In the genomic region with DNA sequence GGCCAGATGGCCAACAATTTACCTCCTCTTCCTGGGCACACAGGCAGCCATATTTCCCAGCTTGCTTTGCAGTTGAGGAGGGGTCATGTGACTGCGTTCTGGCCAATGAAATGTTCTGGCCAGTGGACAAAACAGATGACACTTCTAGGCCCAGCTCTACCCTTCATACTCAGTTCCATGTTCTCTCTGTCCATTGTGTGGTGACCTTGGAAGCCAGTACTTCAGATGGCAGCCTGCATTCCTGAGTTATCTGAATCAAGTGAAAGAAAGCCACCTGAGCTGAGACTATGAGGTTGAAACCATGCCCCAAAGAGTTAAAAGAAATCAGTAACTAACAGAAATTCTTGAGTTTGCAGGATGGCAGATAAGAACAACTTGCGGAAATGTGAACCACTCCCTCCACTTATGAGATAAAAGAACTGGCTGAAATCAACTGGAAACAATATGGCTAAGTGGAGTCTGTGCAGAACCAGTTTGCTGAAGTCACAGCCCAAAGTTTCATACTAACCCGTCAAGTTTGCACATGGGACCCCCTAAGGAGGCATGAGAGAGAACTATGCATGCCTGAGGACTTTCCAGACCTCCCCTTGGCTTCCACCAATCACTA, we compare ENCODE assay signal across 1 cellular context.
TF ChIP-seq lines count a peak whose summit lies in the region.

No MANE protein-coding gene starts in this region.

TF ChIP-seq in K562, 482 proteins besides CTCF, POLR2A, EP300 and RAD21 (continued from another document and continues in another):
- TF ChIP-seq, protein P1, sequence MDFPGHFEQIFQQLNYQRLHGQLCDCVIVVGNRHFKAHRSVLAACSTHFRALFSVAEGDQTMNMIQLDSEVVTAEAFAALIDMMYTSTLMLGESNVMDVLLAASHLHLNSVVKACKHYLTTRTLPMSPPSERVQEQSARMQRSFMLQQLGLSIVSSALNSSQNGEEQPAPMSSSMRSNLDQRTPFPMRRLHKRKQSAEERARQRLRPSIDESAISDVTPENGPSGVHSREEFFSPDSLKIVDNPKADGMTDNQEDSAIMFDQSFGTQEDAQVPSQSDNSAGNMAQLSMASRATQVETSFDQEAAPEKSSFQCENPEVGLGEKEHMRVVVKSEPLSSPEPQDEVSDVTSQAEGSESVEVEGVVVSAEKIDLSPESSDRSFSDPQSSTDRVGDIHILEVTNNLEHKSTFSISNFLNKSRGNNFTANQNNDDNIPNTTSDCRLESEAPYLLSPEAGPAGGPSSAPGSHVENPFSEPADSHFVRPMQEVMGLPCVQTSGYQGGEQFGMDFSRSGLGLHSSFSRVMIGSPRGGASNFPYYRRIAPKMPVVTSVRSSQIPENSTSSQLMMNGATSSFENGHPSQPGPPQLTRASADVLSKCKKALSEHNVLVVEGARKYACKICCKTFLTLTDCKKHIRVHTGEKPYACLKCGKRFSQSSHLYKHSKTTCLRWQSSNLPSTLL (IDR thresholded peaks at IDR 0.05) = no peak
- TF ChIP-seq ARID1B (IDR thresholded peaks at IDR 0.05) (peak; percentile 97), PCBP2 (IDR thresholded peaks at IDR 0.05; ENCODE audit: low read depth, low read length, poor library complexity, severe bottlenecking) (no peak), GTF2F1 (IDR thresholded peaks at IDR 0.05; ENCODE audit: low read depth, low read length) (no peak), KDM1A (IDR thresholded peaks at IDR 0.05) (peak; percentile 97 to 98), ATF1 (CRISPR knock-in tag; IDR thresholded peaks at IDR 0.05) (no peak), ATF1 (tag; IDR thresholded peaks at IDR 0.05) (peak; percentile 71), ZNF766 (CRISPR knock-in tag; conservative IDR thresholded peaks at IDR 0.05) (peak; percentile 89), PHF21A (IDR thresholded peaks at IDR 0.05; ENCODE audit: borderline replicate concordance, low read depth) (no peak), GABPB1 (CRISPR knock-in tag; IDR thresholded peaks at IDR 0.05) (peak; percentile 50; the same call in 1 of the 2 replicates), PTRF (tag; IDR thresholded peaks at IDR 0.05) (peak; percentile 57; the same call in 1 of the 2 replicates), NFE2L1 (tag; IDR thresholded peaks at IDR 0.05; ENCODE audit: borderline replicate concordance, low read depth) (no peak), PRMT5 (CRISPR knock-in tag; IDR thresholded peaks at IDR 0.05) (no peak), GATAD2B (IDR thresholded peaks at IDR 0.05; ENCODE audit: borderline replicate concordance) (peak; percentile 89), PHF20 (IDR thresholded peaks at IDR 0.05; ENCODE audit: partially characterized antibody) (peak; percentile 60), NFIC (IDR thresholded peaks at IDR 0.05) (peak; percentile 91), ZNF583 (CRISPR knock-in tag; IDR thresholded peaks at IDR 0.05) (0 out of 2 replicates have a peak, but pooled peaks have one; percentile 50), SMARCA4 (IDR thresholded peaks at IDR 0.05) (peak; percentile 94), ZNF121 (CRISPR knock-in tag; conservative IDR thresholded peaks at IDR 0.05) (no peak), CBFA2T2 (conservative IDR thresholded peaks at IDR 0.05) (peak; percentile 98), MEF2D (tag; conservative IDR thresholded peaks at IDR 0.05; ENCODE audit: low read depth) (peak; percentile 69; the same call in 1 of the 2 replicates), ZNF165 (CRISPR knock-in tag; IDR thresholded peaks at IDR 0.05; ENCODE audit: borderline replicate concordance) (no peak), ZNF143 (CRISPR knock-in tag; IDR thresholded peaks at IDR 0.05) (peak; percentile 74), ZNF551 (CRISPR knock-in tag; IDR thresholded peaks at IDR 0.05) (no peak), ESRRA (IDR thresholded peaks at IDR 0.05; ENCODE audit: borderline replicate concordance, low read depth) (peak; percentile 88), GABPA (tag; conservative IDR thresholded peaks at IDR 0.05; ENCODE audit: low read depth) (peak; percentile 46), SREBF2 (CRISPR knock-in tag; IDR thresholded peaks at IDR 0.05) (no peak), NR2C2 (CRISPR knock-in tag; IDR thresholded peaks at IDR 0.05) (no peak), NR2C2 (tag; IDR thresholded peaks at IDR 0.05) (peak; percentile 58)
- TF ChIP-seq, protein P2, sequence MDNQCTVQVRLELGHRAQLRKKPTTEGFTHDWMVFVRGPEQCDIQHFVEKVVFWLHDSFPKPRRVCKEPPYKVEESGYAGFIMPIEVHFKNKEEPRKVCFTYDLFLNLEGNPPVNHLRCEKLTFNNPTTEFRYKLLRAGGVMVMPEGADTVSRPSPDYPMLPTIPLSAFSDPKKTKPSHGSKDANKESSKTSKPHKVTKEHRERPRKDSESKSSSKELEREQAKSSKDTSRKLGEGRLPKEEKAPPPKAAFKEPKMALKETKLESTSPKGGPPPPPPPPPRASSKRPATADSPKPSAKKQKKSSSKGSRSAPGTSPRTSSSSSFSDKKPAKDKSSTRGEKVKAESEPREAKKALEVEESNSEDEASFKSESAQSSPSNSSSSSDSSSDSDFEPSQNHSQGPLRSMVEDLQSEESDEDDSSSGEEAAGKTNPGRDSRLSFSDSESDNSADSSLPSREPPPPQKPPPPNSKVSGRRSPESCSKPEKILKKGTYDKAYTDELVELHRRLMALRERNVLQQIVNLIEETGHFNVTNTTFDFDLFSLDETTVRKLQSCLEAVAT (IDR thresholded peaks at IDR 0.05) = peak; percentile 16 to 56; a peak in 1 of 4 replicates
- TF ChIP-seq, protein P3, sequence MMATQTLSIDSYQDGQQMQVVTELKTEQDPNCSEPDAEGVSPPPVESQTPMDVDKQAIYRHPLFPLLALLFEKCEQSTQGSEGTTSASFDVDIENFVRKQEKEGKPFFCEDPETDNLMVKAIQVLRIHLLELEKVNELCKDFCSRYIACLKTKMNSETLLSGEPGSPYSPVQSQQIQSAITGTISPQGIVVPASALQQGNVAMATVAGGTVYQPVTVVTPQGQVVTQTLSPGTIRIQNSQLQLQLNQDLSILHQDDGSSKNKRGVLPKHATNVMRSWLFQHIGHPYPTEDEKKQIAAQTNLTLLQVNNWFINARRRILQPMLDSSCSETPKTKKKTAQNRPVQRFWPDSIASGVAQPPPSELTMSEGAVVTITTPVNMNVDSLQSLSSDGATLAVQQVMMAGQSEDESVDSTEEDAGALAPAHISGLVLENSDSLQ (IDR thresholded peaks at IDR 0.05) = peak; percentile 9; the same call in 1 of the 2 replicates
- TF ChIP-seq, protein P4, sequence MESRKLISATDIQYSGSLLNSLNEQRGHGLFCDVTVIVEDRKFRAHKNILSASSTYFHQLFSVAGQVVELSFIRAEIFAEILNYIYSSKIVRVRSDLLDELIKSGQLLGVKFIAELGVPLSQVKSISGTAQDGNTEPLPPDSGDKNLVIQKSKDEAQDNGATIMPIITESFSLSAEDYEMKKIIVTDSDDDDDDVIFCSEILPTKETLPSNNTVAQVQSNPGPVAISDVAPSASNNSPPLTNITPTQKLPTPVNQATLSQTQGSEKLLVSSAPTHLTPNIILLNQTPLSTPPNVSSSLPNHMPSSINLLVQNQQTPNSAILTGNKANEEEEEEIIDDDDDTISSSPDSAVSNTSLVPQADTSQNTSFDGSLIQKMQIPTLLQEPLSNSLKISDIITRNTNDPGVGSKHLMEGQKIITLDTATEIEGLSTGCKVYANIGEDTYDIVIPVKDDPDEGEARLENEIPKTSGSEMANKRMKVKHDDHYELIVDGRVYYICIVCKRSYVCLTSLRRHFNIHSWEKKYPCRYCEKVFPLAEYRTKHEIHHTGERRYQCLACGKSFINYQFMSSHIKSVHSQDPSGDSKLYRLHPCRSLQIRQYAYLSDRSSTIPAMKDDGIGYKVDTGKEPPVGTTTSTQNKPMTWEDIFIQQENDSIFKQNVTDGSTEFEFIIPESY (CRISPR knock-in tag; IDR thresholded peaks at IDR 0.05) = peak; percentile 36; the same call in 1 of the 2 replicates
- TF ChIP-seq, protein P5, sequence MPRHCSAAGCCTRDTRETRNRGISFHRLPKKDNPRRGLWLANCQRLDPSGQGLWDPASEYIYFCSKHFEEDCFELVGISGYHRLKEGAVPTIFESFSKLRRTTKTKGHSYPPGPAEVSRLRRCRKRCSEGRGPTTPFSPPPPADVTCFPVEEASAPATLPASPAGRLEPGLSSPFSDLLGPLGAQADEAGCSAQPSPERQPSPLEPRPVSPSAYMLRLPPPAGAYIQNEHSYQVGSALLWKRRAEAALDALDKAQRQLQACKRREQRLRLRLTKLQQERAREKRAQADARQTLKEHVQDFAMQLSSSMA (CRISPR knock-in tag; IDR thresholded peaks at IDR 0.05) = 0 out of 2 replicates have a peak, but pooled peaks have one; percentile 44
- TF ChIP-seq, protein P6, sequence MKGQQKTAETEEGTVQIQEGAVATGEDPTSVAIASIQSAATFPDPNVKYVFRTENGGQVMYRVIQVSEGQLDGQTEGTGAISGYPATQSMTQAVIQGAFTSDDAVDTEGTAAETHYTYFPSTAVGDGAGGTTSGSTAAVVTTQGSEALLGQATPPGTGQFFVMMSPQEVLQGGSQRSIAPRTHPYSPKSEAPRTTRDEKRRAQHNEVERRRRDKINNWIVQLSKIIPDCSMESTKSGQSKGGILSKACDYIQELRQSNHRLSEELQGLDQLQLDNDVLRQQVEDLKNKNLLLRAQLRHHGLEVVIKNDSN (CRISPR knock-in tag; IDR thresholded peaks at IDR 0.05) = peak; percentile 94
- TF ChIP-seq, protein P7, sequence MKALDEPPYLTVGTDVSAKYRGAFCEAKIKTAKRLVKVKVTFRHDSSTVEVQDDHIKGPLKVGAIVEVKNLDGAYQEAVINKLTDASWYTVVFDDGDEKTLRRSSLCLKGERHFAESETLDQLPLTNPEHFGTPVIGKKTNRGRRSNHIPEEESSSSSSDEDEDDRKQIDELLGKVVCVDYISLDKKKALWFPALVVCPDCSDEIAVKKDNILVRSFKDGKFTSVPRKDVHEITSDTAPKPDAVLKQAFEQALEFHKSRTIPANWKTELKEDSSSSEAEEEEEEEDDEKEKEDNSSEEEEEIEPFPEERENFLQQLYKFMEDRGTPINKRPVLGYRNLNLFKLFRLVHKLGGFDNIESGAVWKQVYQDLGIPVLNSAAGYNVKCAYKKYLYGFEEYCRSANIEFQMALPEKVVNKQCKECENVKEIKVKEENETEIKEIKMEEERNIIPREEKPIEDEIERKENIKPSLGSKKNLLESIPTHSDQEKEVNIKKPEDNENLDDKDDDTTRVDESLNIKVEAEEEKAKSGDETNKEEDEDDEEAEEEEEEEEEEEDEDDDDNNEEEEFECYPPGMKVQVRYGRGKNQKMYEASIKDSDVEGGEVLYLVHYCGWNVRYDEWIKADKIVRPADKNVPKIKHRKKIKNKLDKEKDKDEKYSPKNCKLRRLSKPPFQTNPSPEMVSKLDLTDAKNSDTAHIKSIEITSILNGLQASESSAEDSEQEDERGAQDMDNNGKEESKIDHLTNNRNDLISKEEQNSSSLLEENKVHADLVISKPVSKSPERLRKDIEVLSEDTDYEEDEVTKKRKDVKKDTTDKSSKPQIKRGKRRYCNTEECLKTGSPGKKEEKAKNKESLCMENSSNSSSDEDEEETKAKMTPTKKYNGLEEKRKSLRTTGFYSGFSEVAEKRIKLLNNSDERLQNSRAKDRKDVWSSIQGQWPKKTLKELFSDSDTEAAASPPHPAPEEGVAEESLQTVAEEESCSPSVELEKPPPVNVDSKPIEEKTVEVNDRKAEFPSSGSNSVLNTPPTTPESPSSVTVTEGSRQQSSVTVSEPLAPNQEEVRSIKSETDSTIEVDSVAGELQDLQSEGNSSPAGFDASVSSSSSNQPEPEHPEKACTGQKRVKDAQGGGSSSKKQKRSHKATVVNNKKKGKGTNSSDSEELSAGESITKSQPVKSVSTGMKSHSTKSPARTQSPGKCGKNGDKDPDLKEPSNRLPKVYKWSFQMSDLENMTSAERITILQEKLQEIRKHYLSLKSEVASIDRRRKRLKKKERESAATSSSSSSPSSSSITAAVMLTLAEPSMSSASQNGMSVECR (CRISPR knock-in tag; IDR thresholded peaks at IDR 0.05) = no peak
- TF ChIP-seq, protein P8, sequence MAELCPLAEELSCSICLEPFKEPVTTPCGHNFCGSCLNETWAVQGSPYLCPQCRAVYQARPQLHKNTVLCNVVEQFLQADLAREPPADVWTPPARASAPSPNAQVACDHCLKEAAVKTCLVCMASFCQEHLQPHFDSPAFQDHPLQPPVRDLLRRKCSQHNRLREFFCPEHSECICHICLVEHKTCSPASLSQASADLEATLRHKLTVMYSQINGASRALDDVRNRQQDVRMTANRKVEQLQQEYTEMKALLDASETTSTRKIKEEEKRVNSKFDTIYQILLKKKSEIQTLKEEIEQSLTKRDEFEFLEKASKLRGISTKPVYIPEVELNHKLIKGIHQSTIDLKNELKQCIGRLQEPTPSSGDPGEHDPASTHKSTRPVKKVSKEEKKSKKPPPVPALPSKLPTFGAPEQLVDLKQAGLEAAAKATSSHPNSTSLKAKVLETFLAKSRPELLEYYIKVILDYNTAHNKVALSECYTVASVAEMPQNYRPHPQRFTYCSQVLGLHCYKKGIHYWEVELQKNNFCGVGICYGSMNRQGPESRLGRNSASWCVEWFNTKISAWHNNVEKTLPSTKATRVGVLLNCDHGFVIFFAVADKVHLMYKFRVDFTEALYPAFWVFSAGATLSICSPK (IDR thresholded peaks at IDR 0.05; ENCODE audit: borderline replicate concordance) = no peak
- TF ChIP-seq, protein P9, sequence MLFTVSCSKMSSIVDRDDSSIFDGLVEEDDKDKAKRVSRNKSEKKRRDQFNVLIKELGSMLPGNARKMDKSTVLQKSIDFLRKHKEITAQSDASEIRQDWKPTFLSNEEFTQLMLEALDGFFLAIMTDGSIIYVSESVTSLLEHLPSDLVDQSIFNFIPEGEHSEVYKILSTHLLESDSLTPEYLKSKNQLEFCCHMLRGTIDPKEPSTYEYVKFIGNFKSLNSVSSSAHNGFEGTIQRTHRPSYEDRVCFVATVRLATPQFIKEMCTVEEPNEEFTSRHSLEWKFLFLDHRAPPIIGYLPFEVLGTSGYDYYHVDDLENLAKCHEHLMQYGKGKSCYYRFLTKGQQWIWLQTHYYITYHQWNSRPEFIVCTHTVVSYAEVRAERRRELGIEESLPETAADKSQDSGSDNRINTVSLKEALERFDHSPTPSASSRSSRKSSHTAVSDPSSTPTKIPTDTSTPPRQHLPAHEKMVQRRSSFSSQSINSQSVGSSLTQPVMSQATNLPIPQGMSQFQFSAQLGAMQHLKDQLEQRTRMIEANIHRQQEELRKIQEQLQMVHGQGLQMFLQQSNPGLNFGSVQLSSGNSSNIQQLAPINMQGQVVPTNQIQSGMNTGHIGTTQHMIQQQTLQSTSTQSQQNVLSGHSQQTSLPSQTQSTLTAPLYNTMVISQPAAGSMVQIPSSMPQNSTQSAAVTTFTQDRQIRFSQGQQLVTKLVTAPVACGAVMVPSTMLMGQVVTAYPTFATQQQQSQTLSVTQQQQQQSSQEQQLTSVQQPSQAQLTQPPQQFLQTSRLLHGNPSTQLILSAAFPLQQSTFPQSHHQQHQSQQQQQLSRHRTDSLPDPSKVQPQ (CRISPR knock-in tag; IDR thresholded peaks at IDR 0.05; ENCODE audit: borderline replicate concordance) = no peak
- TF ChIP-seq, protein P10, sequence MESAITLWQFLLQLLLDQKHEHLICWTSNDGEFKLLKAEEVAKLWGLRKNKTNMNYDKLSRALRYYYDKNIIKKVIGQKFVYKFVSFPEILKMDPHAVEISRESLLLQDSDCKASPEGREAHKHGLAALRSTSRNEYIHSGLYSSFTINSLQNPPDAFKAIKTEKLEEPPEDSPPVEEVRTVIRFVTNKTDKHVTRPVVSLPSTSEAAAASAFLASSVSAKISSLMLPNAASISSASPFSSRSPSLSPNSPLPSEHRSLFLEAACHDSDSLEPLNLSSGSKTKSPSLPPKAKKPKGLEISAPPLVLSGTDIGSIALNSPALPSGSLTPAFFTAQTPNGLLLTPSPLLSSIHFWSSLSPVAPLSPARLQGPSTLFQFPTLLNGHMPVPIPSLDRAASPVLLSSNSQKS (CRISPR knock-in tag; IDR thresholded peaks at IDR 0.05) = no peak
